8 cellular contexts compared by ENCODE assay signal in genomic region chr12:109291531-109292341, GRCh38.
DNase-seq lines count a peak whose midpoint lies in the region; ATAC-seq, FAIRE-seq and TF ChIP-seq lines count a peak whose summit lies in the region.

No MANE protein-coding gene starts in this region.

- peak overlapping the region; percentile 57 for H3K27ac ChIP-seq in layer of hippocampus (ENCODE audit: low read depth, low read length)

- H3K4me3 ChIP-seq in AG10803 (ENCODE audit: low read length) = peak overlapping the region; percentile 31
- H3K4me3 ChIP-seq in cardiac fibroblast (replicated peaks in 1 of 2; ENCODE audit: low read depth in 2 of 2, low read length in 2 of 2) = no peak overlapping the region

- no peak for FAIRE-seq in D721Med (lab: Jason Lieb, UNC)

- TF ChIP-seq CTCF in AG10803 (conservative IDR thresholded peaks at IDR 0.05; ENCODE audit: low read length) (no peak), cardiac fibroblast (IDR thresholded peaks at IDR 0.05; ENCODE audit: low read depth, low read length) (no peak), D721Med (IDR thresholded peaks at IDR 0.05; ENCODE audit: insufficient read depth, missing control alignments) (no peak)

- no peaks in the 10 kb centered on the region for H3K27me3 ChIP-seq in layer of hippocampus (ENCODE audit: control insufficient read depth, insufficient read depth, low read length)

- DNase-seq in AG10803 (ENCODE audit: low read depth) (peak; percentile 37), NCI-H187 treated with DMSO at 0.1 percent for 48 hours (lab: John Stamatoyannopoulos, UW) (peak; percentile 97), cardiac fibroblast (ENCODE audit: low read depth in 2 of 2) (peak; percentile 5 to 35), superior temporal gyrus (ENCODE audit: extremely low spot score) (peak; percentile 86), activated gamma-delta T cell treated with Interleukin-2 at 50 U/mL for 16 hours (no peak), D721Med (ENCODE audit: insufficient read length, low spot score) (no peak)

- no peak for ATAC-seq in HG03469 (IDR thresholded peaks at IDR 0.05; ENCODE audit: unreplicated experiment)

Comparison
In these comparisons a context has a peak if more than half of its experiments do, and no peak if none do; other contexts are left out.
1. DNase-seq: peak in AG10803 (single experiment), NCI-H187 treated with DMSO at 0.1 percent for 48 hours (single experiment), cardiac fibroblast (2 of 2) and superior temporal gyrus (single experiment); none in activated gamma-delta T cell treated with Interleukin-2 at 50 U/mL for 16 hours (single experiment) and D721Med (single experiment).